1 cellular context compared by ENCODE assay signal in genomic region chr10:133357293-133358151, GRCh38.
TF ChIP-seq lines count a peak whose summit lies in the region.

Gene FUOM, minus strand, starts transcription at chr10:133358019. Its CDS starts 12 bp downstream, at chr10:133358007.

TF ChIP-seq in HepG2, 621 proteins besides CTCF, POLR2A, EP300 and RAD21 (continued from another document and continues in another):
- TF ChIP-seq, protein P1, sequence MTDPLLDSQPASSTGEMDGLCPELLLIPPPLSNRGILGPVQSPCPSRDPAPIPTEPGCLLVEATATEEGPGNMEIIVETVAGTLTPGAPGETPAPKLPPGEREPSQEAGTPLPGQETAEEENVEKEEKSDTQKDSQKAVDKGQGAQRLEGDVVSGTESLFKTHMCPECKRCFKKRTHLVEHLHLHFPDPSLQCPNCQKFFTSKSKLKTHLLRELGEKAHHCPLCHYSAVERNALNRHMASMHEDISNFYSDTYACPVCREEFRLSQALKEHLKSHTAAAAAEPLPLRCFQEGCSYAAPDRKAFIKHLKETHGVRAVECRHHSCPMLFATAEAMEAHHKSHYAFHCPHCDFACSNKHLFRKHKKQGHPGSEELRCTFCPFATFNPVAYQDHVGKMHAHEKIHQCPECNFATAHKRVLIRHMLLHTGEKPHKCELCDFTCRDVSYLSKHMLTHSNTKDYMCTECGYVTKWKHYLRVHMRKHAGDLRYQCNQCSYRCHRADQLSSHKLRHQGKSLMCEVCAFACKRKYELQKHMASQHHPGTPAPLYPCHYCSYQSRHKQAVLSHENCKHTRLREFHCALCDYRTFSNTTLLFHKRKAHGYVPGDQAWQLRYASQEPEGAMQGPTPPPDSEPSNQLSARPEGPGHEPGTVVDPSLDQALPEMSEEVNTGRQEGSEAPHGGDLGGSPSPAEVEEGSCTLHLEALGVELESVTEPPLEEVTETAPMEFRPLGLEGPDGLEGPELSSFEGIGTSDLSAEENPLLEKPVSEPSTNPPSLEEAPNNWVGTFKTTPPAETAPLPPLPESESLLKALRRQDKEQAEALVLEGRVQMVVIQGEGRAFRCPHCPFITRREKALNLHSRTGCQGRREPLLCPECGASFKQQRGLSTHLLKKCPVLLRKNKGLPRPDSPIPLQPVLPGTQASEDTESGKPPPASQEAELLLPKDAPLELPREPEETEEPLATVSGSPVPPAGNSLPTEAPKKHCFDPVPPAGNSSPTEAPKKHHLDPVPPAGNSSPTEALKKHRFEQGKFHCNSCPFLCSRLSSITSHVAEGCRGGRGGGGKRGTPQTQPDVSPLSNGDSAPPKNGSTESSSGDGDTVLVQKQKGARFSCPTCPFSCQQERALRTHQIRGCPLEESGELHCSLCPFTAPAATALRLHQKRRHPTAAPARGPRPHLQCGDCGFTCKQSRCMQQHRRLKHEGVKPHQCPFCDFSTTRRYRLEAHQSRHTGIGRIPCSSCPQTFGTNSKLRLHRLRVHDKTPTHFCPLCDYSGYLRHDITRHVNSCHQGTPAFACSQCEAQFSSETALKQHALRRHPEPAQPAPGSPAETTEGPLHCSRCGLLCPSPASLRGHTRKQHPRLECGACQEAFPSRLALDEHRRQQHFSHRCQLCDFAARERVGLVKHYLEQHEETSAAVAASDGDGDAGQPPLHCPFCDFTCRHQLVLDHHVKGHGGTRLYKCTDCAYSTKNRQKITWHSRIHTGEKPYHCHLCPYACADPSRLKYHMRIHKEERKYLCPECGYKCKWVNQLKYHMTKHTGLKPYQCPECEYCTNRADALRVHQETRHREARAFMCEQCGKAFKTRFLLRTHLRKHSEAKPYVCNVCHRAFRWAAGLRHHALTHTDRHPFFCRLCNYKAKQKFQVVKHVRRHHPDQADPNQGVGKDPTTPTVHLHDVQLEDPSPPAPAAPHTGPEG (CRISPR knock-in tag; IDR thresholded peaks at IDR 0.05) = no peak
- 0 out of 2 replicates have a peak, but pooled peaks have one; percentile 15 for TF ChIP-seq ZNF772 (CRISPR knock-in tag; IDR thresholded peaks at IDR 0.05)
- no peak for TF ChIP-seq YEATS2 (CRISPR knock-in tag; IDR thresholded peaks at IDR 0.05; ENCODE audit: borderline replicate concordance)
- TF ChIP-seq, protein P2, sequence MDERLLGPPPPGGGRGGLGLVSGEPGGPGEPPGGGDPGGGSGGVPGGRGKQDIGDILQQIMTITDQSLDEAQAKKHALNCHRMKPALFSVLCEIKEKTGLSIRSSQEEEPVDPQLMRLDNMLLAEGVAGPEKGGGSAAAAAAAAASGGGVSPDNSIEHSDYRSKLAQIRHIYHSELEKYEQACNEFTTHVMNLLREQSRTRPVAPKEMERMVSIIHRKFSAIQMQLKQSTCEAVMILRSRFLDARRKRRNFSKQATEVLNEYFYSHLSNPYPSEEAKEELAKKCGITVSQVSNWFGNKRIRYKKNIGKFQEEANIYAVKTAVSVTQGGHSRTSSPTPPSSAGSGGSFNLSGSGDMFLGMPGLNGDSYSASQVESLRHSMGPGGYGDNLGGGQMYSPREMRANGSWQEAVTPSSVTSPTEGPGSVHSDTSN (CRISPR knock-in tag; IDR thresholded peaks at IDR 0.05) = no peak
- TF ChIP-seq ZNF572 (CRISPR knock-in tag; IDR thresholded peaks at IDR 0.05) = no peak
- TF ChIP-seq PRDM15 (CRISPR knock-in tag; IDR thresholded peaks at IDR 0.05) = no peak; the same call in 1 of the 2 replicates
- TF ChIP-seq ZNF550 (CRISPR knock-in tag; IDR thresholded peaks at IDR 0.05; ENCODE audit: borderline replicate concordance) = no peak
- TF ChIP-seq FOXO1 (CRISPR knock-in tag; IDR thresholded peaks at IDR 0.05) = 0 out of 2 replicates have a peak, but pooled peaks have one; percentile 11
- TF ChIP-seq MAZ (IDR thresholded peaks at IDR 0.05; ENCODE audit: borderline replicate concordance, low read depth, low read length) = no peak
- peak; percentile 76 for TF ChIP-seq MAZ (CRISPR knock-in tag; IDR thresholded peaks at IDR 0.05; ENCODE audit: low read depth)
- TF ChIP-seq MTA1 (CRISPR knock-in tag; IDR thresholded peaks at IDR 0.05; ENCODE audit: borderline replicate concordance) = no peak
- TF ChIP-seq SOX5 (CRISPR knock-in tag; IDR thresholded peaks at IDR 0.05; ENCODE audit: borderline replicate concordance) = no peak
- no peak; the same call in 1 of the 2 replicates for TF ChIP-seq GFI1 (CRISPR knock-in tag; IDR thresholded peaks at IDR 0.05; ENCODE audit: borderline replicate concordance)
- no peak for TF ChIP-seq ZBTB1 (CRISPR knock-in tag; IDR thresholded peaks at IDR 0.05; ENCODE audit: borderline replicate concordance)
- TF ChIP-seq TBL1XR1 (IDR thresholded peaks at IDR 0.05; ENCODE audit: borderline replicate concordance, low read length, partially characterized antibody) = no peak
- TF ChIP-seq MYC (CRISPR knock-in tag; IDR thresholded peaks at IDR 0.05; ENCODE audit: borderline replicate concordance) = peak; percentile 76
- TF ChIP-seq HOXA9 (CRISPR knock-in tag; IDR thresholded peaks at IDR 0.05; ENCODE audit: borderline replicate concordance) = 0 out of 2 replicates have a peak, but pooled peaks have one; percentile 9
- no peak for TF ChIP-seq MAFK (conservative IDR thresholded peaks at IDR 0.05 in 1 of 2, IDR thresholded peaks at IDR 0.05 in 1 of 2; ENCODE audit: low read length in 2 of 2)
- no peak; the same call in 1 of the 2 replicates for TF ChIP-seq ZMAT3 (CRISPR knock-in tag; conservative IDR thresholded peaks at IDR 0.05)
- TF ChIP-seq MBNL3 (CRISPR knock-in tag; conservative IDR thresholded peaks at IDR 0.05) = no peak
- 0 out of 2 replicates have a peak, but pooled peaks have one; percentile 10 for TF ChIP-seq ZNF776 (CRISPR knock-in tag; IDR thresholded peaks at IDR 0.05)
- TF ChIP-seq TAF1 (CRISPR knock-in tag; IDR thresholded peaks at IDR 0.05) = peak; percentile 76
- no peak for TF ChIP-seq ZBTB21 (CRISPR knock-in tag; IDR thresholded peaks at IDR 0.05)
- no peak for TF ChIP-seq ZNF678 (CRISPR knock-in tag; IDR thresholded peaks at IDR 0.05)
- no peak for TF ChIP-seq JUND (CRISPR knock-in tag; IDR thresholded peaks at IDR 0.05)
- no peak for TF ChIP-seq ZNF773 (CRISPR knock-in tag; IDR thresholded peaks at IDR 0.05; ENCODE audit: borderline replicate concordance)
- TF ChIP-seq HOXA7 (CRISPR knock-in tag; IDR thresholded peaks at IDR 0.05) = no peak
- TF ChIP-seq PLSCR1 (CRISPR knock-in tag; IDR thresholded peaks at IDR 0.05; ENCODE audit: borderline replicate concordance) = no peak
- TF ChIP-seq ZNF674 (CRISPR knock-in tag; IDR thresholded peaks at IDR 0.05; ENCODE audit: low read depth) = 0 out of 2 replicates have a peak, but pooled peaks have one; percentile 17
- TF ChIP-seq SIX1 (CRISPR knock-in tag; IDR thresholded peaks at IDR 0.05; ENCODE audit: borderline replicate concordance) = no peak
- TF ChIP-seq THAP11 (CRISPR knock-in tag; IDR thresholded peaks at IDR 0.05) = peak; percentile 46
- TF ChIP-seq, protein P3, sequence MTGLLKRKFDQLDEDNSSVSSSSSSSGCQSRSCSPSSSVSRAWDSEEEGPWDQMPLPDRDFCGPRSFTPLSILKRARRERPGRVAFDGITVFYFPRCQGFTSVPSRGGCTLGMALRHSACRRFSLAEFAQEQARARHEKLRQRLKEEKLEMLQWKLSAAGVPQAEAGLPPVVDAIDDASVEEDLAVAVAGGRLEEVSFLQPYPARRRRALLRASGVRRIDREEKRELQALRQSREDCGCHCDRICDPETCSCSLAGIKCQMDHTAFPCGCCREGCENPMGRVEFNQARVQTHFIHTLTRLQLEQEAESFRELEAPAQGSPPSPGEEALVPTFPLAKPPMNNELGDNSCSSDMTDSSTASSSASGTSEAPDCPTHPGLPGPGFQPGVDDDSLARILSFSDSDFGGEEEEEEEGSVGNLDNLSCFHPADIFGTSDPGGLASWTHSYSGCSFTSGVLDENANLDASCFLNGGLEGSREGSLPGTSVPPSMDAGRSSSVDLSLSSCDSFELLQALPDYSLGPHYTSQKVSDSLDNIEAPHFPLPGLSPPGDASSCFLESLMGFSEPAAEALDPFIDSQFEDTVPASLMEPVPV (CRISPR knock-in tag; IDR thresholded peaks at IDR 0.05) = no peak; the same call in 1 of the 2 replicates
- TF ChIP-seq, protein P4, sequence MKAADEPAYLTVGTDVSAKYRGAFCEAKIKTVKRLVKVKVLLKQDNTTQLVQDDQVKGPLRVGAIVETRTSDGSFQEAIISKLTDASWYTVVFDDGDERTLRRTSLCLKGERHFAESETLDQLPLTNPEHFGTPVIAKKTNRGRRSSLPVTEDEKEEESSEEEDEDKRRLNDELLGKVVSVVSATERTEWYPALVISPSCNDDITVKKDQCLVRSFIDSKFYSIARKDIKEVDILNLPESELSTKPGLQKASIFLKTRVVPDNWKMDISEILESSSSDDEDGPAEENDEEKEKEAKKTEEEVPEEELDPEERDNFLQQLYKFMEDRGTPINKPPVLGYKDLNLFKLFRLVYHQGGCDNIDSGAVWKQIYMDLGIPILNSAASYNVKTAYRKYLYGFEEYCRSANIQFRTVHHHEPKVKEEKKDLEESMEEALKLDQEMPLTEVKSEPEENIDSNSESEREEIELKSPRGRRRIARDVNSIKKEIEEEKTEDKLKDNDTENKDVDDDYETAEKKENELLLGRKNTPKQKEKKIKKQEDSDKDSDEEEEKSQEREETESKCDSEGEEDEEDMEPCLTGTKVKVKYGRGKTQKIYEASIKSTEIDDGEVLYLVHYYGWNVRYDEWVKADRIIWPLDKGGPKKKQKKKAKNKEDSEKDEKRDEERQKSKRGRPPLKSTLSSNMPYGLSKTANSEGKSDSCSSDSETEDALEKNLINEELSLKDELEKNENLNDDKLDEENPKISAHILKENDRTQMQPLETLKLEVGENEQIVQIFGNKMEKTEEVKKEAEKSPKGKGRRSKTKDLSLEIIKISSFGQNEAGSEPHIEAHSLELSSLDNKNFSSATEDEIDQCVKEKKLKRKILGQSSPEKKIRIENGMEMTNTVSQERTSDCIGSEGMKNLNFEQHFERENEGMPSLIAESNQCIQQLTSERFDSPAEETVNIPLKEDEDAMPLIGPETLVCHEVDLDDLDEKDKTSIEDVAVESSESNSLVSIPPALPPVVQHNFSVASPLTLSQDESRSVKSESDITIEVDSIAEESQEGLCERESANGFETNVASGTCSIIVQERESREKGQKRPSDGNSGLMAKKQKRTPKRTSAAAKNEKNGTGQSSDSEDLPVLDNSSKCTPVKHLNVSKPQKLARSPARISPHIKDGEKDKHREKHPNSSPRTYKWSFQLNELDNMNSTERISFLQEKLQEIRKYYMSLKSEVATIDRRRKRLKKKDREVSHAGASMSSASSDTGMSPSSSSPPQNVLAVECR (CRISPR knock-in tag; IDR thresholded peaks at IDR 0.05; ENCODE audit: borderline replicate concordance) = peak; percentile 48
- no peak for TF ChIP-seq RFX3 (CRISPR knock-in tag; IDR thresholded peaks at IDR 0.05)
- TF ChIP-seq POLR2AphosphoS5 (IDR thresholded peaks at IDR 0.05; ENCODE audit: low read depth, low read length) = peak; percentile 69
- TF ChIP-seq ELF1 (CRISPR knock-in tag; IDR thresholded peaks at IDR 0.05) = no peak
- no peak for TF ChIP-seq ZNF83 (CRISPR knock-in tag; IDR thresholded peaks at IDR 0.05; ENCODE audit: borderline replicate concordance)
- TF ChIP-seq HNRNPK (IDR thresholded peaks at IDR 0.05; ENCODE audit: low read depth, low read length, poor library complexity, severe bottlenecking) = no peak
- TF ChIP-seq WIZ (CRISPR knock-in tag; IDR thresholded peaks at IDR 0.05) = no peak
- TF ChIP-seq ZNF713 (CRISPR knock-in tag; IDR thresholded peaks at IDR 0.05) = no peak
- TF ChIP-seq ZFP90 (CRISPR knock-in tag; IDR thresholded peaks at IDR 0.05; ENCODE audit: borderline replicate concordance) = no peak; the same call in 1 of the 2 replicates
- TF ChIP-seq ZNF530 (CRISPR knock-in tag; IDR thresholded peaks at IDR 0.05; ENCODE audit: low read depth) = no peak
- TF ChIP-seq RBM22 (optimal IDR thresholded peaks at IDR 0.05; ENCODE audit: low read length) = no peak
- no peak for TF ChIP-seq NONO (IDR thresholded peaks at IDR 0.05)
- peak; percentile 52; the same call in 1 of the 2 replicates for TF ChIP-seq NONO (CRISPR knock-in tag; conservative IDR thresholded peaks at IDR 0.05)
- TF ChIP-seq, protein P5, sequence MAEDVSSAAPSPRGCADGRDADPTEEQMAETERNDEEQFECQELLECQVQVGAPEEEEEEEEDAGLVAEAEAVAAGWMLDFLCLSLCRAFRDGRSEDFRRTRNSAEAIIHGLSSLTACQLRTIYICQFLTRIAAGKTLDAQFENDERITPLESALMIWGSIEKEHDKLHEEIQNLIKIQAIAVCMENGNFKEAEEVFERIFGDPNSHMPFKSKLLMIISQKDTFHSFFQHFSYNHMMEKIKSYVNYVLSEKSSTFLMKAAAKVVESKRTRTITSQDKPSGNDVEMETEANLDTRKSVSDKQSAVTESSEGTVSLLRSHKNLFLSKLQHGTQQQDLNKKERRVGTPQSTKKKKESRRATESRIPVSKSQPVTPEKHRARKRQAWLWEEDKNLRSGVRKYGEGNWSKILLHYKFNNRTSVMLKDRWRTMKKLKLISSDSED (CRISPR knock-in tag; IDR thresholded peaks at IDR 0.05) = no peak
